In the genomic region with DNA sequence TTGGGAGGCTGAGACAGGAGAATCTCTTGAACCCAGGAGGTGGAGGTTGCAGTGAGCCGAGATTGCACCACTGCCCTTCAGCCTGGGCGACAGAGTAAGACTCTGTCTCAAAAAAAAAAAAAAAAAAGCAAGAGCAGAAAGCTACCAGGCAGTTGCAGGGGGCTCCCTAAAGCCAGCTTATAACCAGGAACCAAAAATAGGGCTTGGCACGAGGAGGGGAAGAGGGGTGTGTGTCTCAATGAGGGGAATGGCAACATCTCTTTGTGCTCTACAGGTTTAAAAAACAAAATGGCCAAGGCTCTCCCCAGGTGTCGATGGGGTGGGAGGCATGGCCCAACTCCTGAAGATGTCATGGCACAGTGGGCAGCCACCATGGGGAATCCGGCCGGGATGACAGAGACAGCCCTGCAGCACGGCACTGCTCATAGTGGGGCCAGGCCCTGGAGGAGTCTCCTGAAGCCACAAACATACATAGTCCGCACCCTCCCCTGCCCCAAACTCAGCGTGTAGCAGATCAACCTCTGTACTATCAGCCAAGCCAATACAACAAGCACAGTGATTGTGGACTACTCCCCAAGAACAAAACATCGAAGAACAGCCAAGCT, we compare ENCODE assay signal across 1 cellular context.
TF ChIP-seq lines count a peak whose summit lies in the region.

No MANE protein-coding gene starts in this region.

TF ChIP-seq in GM12878, 131 proteins besides CTCF, POLR2A, EP300 and RAD21 (continued from another document):
- TF ChIP-seq, protein P1, sequence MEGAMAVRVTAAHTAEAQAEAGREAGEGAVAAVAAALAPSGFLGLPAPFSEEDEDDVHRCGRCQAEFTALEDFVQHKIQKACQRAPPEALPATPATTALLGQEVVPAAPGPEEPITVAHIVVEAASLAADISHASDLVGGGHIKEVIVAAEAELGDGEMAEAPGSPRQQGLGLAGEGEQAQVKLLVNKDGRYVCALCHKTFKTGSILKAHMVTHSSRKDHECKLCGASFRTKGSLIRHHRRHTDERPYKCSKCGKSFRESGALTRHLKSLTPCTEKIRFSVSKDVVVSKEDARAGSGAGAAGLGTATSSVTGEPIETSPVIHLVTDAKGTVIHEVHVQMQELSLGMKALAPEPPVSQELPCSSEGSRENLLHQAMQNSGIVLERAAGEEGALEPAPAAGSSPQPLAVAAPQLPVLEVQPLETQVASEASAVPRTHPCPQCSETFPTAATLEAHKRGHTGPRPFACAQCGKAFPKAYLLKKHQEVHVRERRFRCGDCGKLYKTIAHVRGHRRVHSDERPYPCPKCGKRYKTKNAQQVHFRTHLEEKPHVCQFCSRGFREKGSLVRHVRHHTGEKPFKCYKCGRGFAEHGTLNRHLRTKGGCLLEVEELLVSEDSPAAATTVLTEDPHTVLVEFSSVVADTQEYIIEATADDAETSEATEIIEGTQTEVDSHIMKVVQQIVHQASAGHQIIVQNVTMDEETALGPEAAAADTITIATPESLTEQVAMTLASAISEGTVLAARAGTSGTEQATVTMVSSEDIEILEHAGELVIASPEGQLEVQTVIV (IDR thresholded peaks at IDR 0.05; ENCODE audit: borderline replicate concordance, partially characterized antibody): no peak
- no peak for TF ChIP-seq NR2C2 (IDR thresholded peaks at IDR 0.05; ENCODE audit: borderline replicate concordance, control insufficient read depth, insufficient read length, low read depth)
- TF ChIP-seq IRF4 (IDR thresholded peaks at IDR 0.05; ENCODE audit: low read depth, low read length): no peak
- TF ChIP-seq NRF1 (conservative IDR thresholded peaks at IDR 0.05; ENCODE audit: low read depth, low read length): no peak
- TF ChIP-seq, protein P2, sequence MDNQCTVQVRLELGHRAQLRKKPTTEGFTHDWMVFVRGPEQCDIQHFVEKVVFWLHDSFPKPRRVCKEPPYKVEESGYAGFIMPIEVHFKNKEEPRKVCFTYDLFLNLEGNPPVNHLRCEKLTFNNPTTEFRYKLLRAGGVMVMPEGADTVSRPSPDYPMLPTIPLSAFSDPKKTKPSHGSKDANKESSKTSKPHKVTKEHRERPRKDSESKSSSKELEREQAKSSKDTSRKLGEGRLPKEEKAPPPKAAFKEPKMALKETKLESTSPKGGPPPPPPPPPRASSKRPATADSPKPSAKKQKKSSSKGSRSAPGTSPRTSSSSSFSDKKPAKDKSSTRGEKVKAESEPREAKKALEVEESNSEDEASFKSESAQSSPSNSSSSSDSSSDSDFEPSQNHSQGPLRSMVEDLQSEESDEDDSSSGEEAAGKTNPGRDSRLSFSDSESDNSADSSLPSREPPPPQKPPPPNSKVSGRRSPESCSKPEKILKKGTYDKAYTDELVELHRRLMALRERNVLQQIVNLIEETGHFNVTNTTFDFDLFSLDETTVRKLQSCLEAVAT (IDR thresholded peaks at IDR 0.05): no peak
- TF ChIP-seq, protein P3, sequence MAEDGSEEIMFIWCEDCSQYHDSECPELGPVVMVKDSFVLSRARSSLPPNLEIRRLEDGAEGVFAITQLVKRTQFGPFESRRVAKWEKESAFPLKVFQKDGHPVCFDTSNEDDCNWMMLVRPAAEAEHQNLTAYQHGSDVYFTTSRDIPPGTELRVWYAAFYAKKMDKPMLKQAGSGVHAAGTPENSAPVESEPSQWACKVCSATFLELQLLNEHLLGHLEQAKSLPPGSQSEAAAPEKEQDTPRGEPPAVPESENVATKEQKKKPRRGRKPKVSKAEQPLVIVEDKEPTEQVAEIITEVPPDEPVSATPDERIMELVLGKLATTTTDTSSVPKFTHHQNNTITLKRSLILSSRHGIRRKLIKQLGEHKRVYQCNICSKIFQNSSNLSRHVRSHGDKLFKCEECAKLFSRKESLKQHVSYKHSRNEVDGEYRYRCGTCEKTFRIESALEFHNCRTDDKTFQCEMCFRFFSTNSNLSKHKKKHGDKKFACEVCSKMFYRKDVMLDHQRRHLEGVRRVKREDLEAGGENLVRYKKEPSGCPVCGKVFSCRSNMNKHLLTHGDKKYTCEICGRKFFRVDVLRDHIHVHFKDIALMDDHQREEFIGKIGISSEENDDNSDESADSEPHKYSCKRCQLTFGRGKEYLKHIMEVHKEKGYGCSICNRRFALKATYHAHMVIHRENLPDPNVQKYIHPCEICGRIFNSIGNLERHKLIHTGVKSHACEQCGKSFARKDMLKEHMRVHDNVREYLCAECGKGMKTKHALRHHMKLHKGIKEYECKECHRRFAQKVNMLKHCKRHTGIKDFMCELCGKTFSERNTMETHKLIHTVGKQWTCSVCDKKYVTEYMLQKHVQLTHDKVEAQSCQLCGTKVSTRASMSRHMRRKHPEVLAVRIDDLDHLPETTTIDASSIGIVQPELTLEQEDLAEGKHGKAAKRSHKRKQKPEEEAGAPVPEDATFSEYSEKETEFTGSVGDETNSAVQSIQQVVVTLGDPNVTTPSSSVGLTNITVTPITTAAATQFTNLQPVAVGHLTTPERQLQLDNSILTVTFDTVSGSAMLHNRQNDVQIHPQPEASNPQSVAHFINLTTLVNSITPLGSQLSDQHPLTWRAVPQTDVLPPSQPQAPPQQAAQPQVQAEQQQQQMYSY (CRISPR knock-in tag; IDR thresholded peaks at IDR 0.05): no peak
- no peak for TF ChIP-seq CREM (IDR thresholded peaks at IDR 0.05; ENCODE audit: low read depth)
- TF ChIP-seq RCOR1 (conservative IDR thresholded peaks at IDR 0.05; ENCODE audit: low read depth, low read length): no peak
- TF ChIP-seq PAX5 (IDR thresholded peaks at IDR 0.05; ENCODE audit: borderline replicate concordance, low read depth, low read length): no peak
- TF ChIP-seq, protein P4, sequence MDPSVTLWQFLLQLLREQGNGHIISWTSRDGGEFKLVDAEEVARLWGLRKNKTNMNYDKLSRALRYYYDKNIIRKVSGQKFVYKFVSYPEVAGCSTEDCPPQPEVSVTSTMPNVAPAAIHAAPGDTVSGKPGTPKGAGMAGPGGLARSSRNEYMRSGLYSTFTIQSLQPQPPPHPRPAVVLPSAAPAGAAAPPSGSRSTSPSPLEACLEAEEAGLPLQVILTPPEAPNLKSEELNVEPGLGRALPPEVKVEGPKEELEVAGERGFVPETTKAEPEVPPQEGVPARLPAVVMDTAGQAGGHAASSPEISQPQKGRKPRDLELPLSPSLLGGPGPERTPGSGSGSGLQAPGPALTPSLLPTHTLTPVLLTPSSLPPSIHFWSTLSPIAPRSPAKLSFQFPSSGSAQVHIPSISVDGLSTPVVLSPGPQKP (IDR thresholded peaks at IDR 0.05; ENCODE audit: low read depth, low read length): no peak
